13 cellular contexts compared by ENCODE assay signal in the genomic region with DNA sequence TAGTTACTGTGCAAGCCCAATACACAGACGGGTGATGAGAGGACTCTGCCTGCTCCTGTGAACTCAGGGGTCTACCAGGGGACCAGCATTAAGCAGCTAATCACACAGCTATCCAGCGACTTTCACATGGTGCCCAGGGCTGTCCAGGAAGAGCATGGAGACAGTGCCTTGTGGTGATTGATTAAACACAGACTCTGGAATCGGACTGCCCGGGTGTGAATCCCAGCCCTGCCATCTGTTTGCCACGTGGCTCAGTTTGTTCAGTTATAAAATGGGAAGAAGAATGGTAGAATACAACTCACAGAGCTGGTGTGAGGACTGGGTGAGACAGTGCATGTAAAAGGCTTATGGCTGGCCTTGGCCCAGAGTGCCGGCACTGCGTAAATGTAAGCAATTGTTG. TPM values are rescaled to one million over a fixed set of nuclear protein-coding genes. Genes with fewer than 3 reads are reported as not detected.
A peak's percentile ranks its signal among the peaks of the same experiment; 100 is the strongest.
DNase-seq lines count a peak whose midpoint lies in the region; ATAC-seq, FAIRE-seq and TF ChIP-seq lines count a peak whose summit lies in the region.
"Had no signal": no experiment of that assay in that cellular context is flagged by ENCODE, and none has a peak within 500 bp of the region (broad histone marks: within the 10 kb centered on the region; RNA-seq: fewer than 3 reads in every experiment).

No MANE protein-coding gene starts in this region.

- H3K4me1 Mint-ChIP-seq in T-helper 17 cell = peaks cover 27% of the 10 kb centered on the region
- H3K4me1 Mint-ChIP-seq in glutamatergic neuron (ENCODE audit: low read depth, unreplicated experiment) = peaks cover 36% of the 10 kb centered on the region
- peaks cover 35% of the 10 kb centered on the region for H3K4me1 Mint-ChIP-seq in progenitor cell of endocrine pancreas (ENCODE audit: low read depth)

- H3K27ac Mint-ChIP-seq in T-helper 17 cell (peak overlapping the region; percentile 76), glutamatergic neuron (ENCODE audit: unreplicated experiment) (peak overlapping the region; percentile 35), progenitor cell of endocrine pancreas (peak overlapping the region; percentile 62)

- no peaks in the 10 kb centered on the region for H3K9me3 ChIP-seq in T-helper 17 cell (ENCODE audit: control insufficient read depth, low read length, poor library complexity, severe bottlenecking)

- peak; percentile 50 for DNase-seq in AG10803 (ENCODE audit: low read depth)
- no peak for DNase-seq in T-helper 17 cell
- no peak for DNase-seq in glutamatergic neuron
- no peak for DNase-seq in progenitor cell of endocrine pancreas (ENCODE audit: low spot score, unreplicated experiment)
- no peak for DNase-seq in posterior vena cava (ENCODE audit: low spot score)
- DNase-seq in dermis blood vessel endothelial cell = no peak
- no peak for DNase-seq in GM12891 (ENCODE audit: insufficient read length, low spot score)
- DNase-seq in anterior cingulate cortex (lab: John Stamatoyannopoulos, UW) = no peak
- DNase-seq: activated CD4-positive, alpha-beta T cell treated with anti-CD3 and anti-CD28 coated beads, Interleukin-2, amount 10 ng/mL, durations not matched to agents 24 days and 14 days; activated naive CD8-positive, alpha-beta T cell treated with anti-CD3 and anti-CD28 coated beads for 36 hours; COR-L47; naive B cell; NCI-H446 treated with DMSO at 0.1 percent for 48 hours had no signal

- TF ChIP-seq CTCF in AG10803 (conservative IDR thresholded peaks at IDR 0.05; ENCODE audit: low read length) (no peak), glutamatergic neuron (IDR thresholded peaks at IDR 0.05; ENCODE audit: partially characterized antibody, unreplicated experiment) (no peak), progenitor cell of endocrine pancreas (IDR thresholded peaks at IDR 0.05; ENCODE audit: unreplicated experiment) (no peak)

- no peak for FAIRE-seq in GM12891 (lab: Jason Lieb, UNC)

- no peak overlapping the region for H3K4me3 ChIP-seq in AG10803 (ENCODE audit: low read length)

- intact Hi-C loops in posterior vena cava (cut with DNase I) = loop anchor here in 1 of 2 donors (10.0 kb wide), 1 partner anchor 53 kb away; no protein-coding TSS in a partner anchor

- H3K9me3 Mint-ChIP-seq in glutamatergic neuron (ENCODE audit: unreplicated experiment) = peaks cover 14% of the 10 kb centered on the region
- H3K9me3 Mint-ChIP-seq in progenitor cell of endocrine pancreas (ENCODE audit: low read depth) = no peaks in the 10 kb centered on the region
- H3K9me3 Mint-ChIP-seq: activated CD4-positive, alpha-beta T cell treated with anti-CD3 and anti-CD28 coated beads, Interleukin-2, amount 10 ng/mL, durations not matched to agents 24 days and 14 days; activated naive CD8-positive, alpha-beta T cell treated with anti-CD3 and anti-CD28 coated beads for 36 hours; naive B cell had no signal

- ATAC-seq in T-helper 17 cell = no peak

- H3K4me3 Mint-ChIP-seq in T-helper 17 cell (no peak overlapping the region), glutamatergic neuron (ENCODE audit: unreplicated experiment) (peak overlapping the region; percentile 30), progenitor cell of endocrine pancreas (ENCODE audit: low read depth) (no peak overlapping the region)
- H3K4me3 Mint-ChIP-seq: activated CD4-positive, alpha-beta T cell treated with anti-CD3 and anti-CD28 coated beads, Interleukin-2, amount 10 ng/mL, durations not matched to agents 24 days and 14 days; activated naive CD8-positive, alpha-beta T cell treated with anti-CD3 and anti-CD28 coated beads for 36 hours had no signal

- H3K36me3 Mint-ChIP-seq in T-helper 17 cell (ENCODE audit: low read depth) (no peaks in the 10 kb centered on the region), glutamatergic neuron (ENCODE audit: unreplicated experiment) (no peaks in the 10 kb centered on the region), progenitor cell of endocrine pancreas (ENCODE audit: insufficient read depth) (no peaks in the 10 kb centered on the region)
- H3K36me3 Mint-ChIP-seq: naive B cell had no signal

- no peak for TF ChIP-seq POLR2A in GM12891 (IDR thresholded peaks at IDR 0.05; ENCODE audit: low read depth, low read length)

- H3K27me3 Mint-ChIP-seq in T-helper 17 cell (no peaks in the 10 kb centered on the region), glutamatergic neuron (ENCODE audit: unreplicated experiment) (peaks cover 1% of the 10 kb centered on the region), progenitor cell of endocrine pancreas (no peaks in the 10 kb centered on the region)
- H3K27me3 Mint-ChIP-seq: activated CD4-positive, alpha-beta T cell treated with anti-CD3 and anti-CD28 coated beads, Interleukin-2, amount 10 ng/mL, durations not matched to agents 24 days and 14 days; activated naive CD8-positive, alpha-beta T cell treated with anti-CD3 and anti-CD28 coated beads for 36 hours; naive B cell had no signal

TF ChIP-seq in GM12891, 5 proteins besides CTCF, POLR2A, EP300 and RAD21:
- TF ChIP-seq POLR2AphosphoS5 (IDR thresholded peaks at IDR 0.05; ENCODE audit: low read depth, low read length) (no peak), POU2F2 (IDR thresholded peaks at IDR 0.05; ENCODE audit: low read depth, low read length) (no peak), TAF1 (IDR thresholded peaks at IDR 0.05; ENCODE audit: low read depth, low read length) (no peak)

RNA-seq across cellular contexts. Expression of gene NPAS1, which starts 42.1 kb away (rescaled TPM):
- under 1 TPM; 0.47 to 0.76 TPM for total RNA-seq in T-helper 17 cell
- total RNA-seq in glutamatergic neuron (ENCODE audit: unreplicated experiment) = 1.7 TPM
- total RNA-seq in progenitor cell of endocrine pancreas = 2.2 and 2.4 TPM in 2 replicates
- total RNA-seq in posterior vena cava = under 1 TPM; 0.38 to 0.74 TPM
- 0.05 and 0.17 TPM in 2 replicates for total RNA-seq in dermis blood vessel endothelial cell
- polyA plus RNA-seq in GM12891 (2012; ENCODE audit: low read depth, missing spikeins) = 0.87 TPM
